In the genomic region with DNA sequence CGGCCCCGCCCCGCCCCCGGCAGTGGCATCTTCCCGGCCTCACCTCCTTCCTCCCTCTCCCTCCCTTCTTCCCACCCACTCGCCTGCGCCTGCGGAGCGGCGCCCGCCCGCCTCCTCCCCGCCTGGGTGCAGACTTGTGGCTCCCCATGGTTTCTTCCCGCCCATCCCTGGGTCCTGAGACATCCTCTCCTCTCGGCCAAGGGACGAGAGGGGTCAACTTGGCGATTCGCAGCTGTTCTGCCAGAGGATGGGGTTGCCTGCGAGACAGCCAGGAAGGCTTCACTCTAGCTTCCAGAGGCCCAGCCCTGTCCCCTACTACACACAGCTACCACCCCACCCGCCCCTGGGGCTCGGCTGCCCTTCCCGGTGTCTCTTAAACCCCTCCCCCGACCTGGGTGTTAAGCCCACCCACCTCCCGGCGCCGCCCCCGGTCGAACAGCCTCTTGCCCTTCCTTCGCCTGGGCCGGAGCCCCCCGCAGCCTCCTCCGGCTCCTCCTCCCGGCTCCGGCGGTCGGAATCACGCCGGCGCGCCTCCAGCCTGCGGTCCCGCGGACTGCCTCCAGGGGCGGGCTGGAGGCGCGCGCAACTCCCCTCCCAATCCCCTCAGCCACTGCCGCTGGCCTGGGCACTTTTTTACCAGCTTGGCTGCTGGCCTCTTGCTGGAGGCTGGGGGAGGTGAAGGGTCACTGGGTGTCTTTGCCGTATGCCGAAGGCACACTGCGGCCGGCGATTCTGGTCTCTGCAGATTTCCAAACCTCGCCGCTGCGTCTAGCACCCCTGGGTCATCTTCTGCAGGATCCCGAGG, we compare ENCODE assay signal across 1 cellular context.
TF ChIP-seq lines count a peak whose summit lies in the region.

No MANE protein-coding gene starts in this region.

TF ChIP-seq in HepG2, 621 proteins besides CTCF, POLR2A, EP300 and RAD21 (continued from another document and continues in another):
- TF ChIP-seq ZFP1 (CRISPR knock-in tag; IDR thresholded peaks at IDR 0.05) (no peak), AGO2 (optimal IDR thresholded peaks at IDR 0.05; ENCODE audit: low read depth, low read length) (peak; percentile 72), ZNF607 (CRISPR knock-in tag; IDR thresholded peaks at IDR 0.05; ENCODE audit: borderline replicate concordance) (0 out of 2 replicates have a peak, but pooled peaks have one; percentile 2), HOXA7 (CRISPR knock-in tag; IDR thresholded peaks at IDR 0.05) (no peak), NRL (CRISPR knock-in tag; IDR thresholded peaks at IDR 0.05; ENCODE audit: borderline replicate concordance) (peak; percentile 31; the same call in 1 of the 2 replicates), TBX2 (CRISPR knock-in tag; IDR thresholded peaks at IDR 0.05; ENCODE audit: borderline replicate concordance) (peak; percentile 54; the same call in 1 of the 2 replicates), ZMYM2 (CRISPR knock-in tag; IDR thresholded peaks at IDR 0.05) (peak; percentile 43; the same call in 1 of the 2 replicates), ZNF225 (CRISPR knock-in tag; IDR thresholded peaks at IDR 0.05) (no peak), CSRNP2 (CRISPR knock-in tag; conservative IDR thresholded peaks at IDR 0.05; ENCODE audit: low read depth) (no peak), SIN3A (IDR thresholded peaks at IDR 0.05; ENCODE audit: borderline replicate concordance, low read depth, low read length) (no peak), SETDB1 (CRISPR knock-in tag; IDR thresholded peaks at IDR 0.05; ENCODE audit: borderline replicate concordance) (no peak), NR3C1 (CRISPR knock-in tag; IDR thresholded peaks at IDR 0.05) (no peak), ZNF10 (CRISPR knock-in tag; IDR thresholded peaks at IDR 0.05; ENCODE audit: borderline replicate concordance, low read depth) (no peak), PITX1 (CRISPR knock-in tag; IDR thresholded peaks at IDR 0.05) (peak; percentile 16; the same call in 1 of the 2 replicates), KMT2A (CRISPR knock-in tag; IDR thresholded peaks at IDR 0.05) (peak; percentile 58), YY1 (IDR thresholded peaks at IDR 0.05; ENCODE audit: insufficient read depth, insufficient replicate concordance, low read depth, low read length) (peak; percentile 59), RXRB (CRISPR knock-in tag; IDR thresholded peaks at IDR 0.05; ENCODE audit: borderline replicate concordance) (0 out of 2 replicates have a peak, but pooled peaks have one; percentile 37), ZNF564 (CRISPR knock-in tag; IDR thresholded peaks at IDR 0.05) (0 out of 2 replicates have a peak, but pooled peaks have one; percentile 3), ZNF292 (CRISPR knock-in tag; IDR thresholded peaks at IDR 0.05; ENCODE audit: borderline replicate concordance, low read depth) (no peak), NCOA2 (CRISPR knock-in tag; IDR thresholded peaks at IDR 0.05) (no peak), ZSCAN29 (CRISPR knock-in tag; conservative IDR thresholded peaks at IDR 0.05) (no peak), ZNF749 (CRISPR knock-in tag; IDR thresholded peaks at IDR 0.05; ENCODE audit: borderline replicate concordance) (no peak), PCBP1 (IDR thresholded peaks at IDR 0.05; ENCODE audit: borderline replicate concordance, low read depth, low read length) (0 out of 2 replicates have a peak, but pooled peaks have one; percentile 48), MXI1 (IDR thresholded peaks at IDR 0.05; ENCODE audit: borderline replicate concordance, low read depth, low read length) (peak; percentile 58; the same call in 1 of the 3 replicates), ZNF350 (CRISPR knock-in tag; IDR thresholded peaks at IDR 0.05; ENCODE audit: borderline replicate concordance, low read depth) (peak; percentile 46; the same call in 1 of the 2 replicates), KMT2B (CRISPR knock-in tag; IDR thresholded peaks at IDR 0.05) (peak; percentile 34; the same call in 1 of the 2 replicates), ZNF761 (CRISPR knock-in tag; conservative IDR thresholded peaks at IDR 0.05) (peak; percentile 76; the same call in 1 of the 2 replicates), HIVEP1 (CRISPR knock-in tag; IDR thresholded peaks at IDR 0.05) (peak; percentile 39; the same call in 1 of the 2 replicates), CHCHD3 (CRISPR knock-in tag; IDR thresholded peaks at IDR 0.05) (no peak), DMAP1 (CRISPR knock-in tag; IDR thresholded peaks at IDR 0.05) (no peak), TARDBP (CRISPR knock-in tag; IDR thresholded peaks at IDR 0.05) (0 out of 2 replicates have a peak, but pooled peaks have one; percentile 19), LCORL (IDR thresholded peaks at IDR 0.05) (no peak), LCORL (CRISPR knock-in tag; IDR thresholded peaks at IDR 0.05) (peak; percentile 37), POLR2AphosphoS5 (IDR thresholded peaks at IDR 0.05; ENCODE audit: low read depth, low read length) (peak; percentile 63), MXD4 (CRISPR knock-in tag; IDR thresholded peaks at IDR 0.05) (peak; percentile 17; the same call in 1 of the 2 replicates), ZEB1 (IDR thresholded peaks at IDR 0.05; ENCODE audit: insufficient replicate concordance, low read depth) (peak; percentile 3), MYC (CRISPR knock-in tag; IDR thresholded peaks at IDR 0.05; ENCODE audit: borderline replicate concordance) (0 out of 2 replicates have a peak, but pooled peaks have one; percentile 12), ZNF431 (CRISPR knock-in tag; IDR thresholded peaks at IDR 0.05; ENCODE audit: borderline replicate concordance, low read depth) (no peak), JUND (CRISPR knock-in tag; IDR thresholded peaks at IDR 0.05) (no peak), ZNF230 (CRISPR knock-in tag; IDR thresholded peaks at IDR 0.05) (peak; percentile 59), SKI (IDR thresholded peaks at IDR 0.05; ENCODE audit: partially characterized antibody) (peak; percentile 29), ZNF772 (CRISPR knock-in tag; IDR thresholded peaks at IDR 0.05) (peak; percentile 24; the same call in 1 of the 2 replicates), ZNF816 (CRISPR knock-in tag; IDR thresholded peaks at IDR 0.05; ENCODE audit: borderline replicate concordance) (peak; percentile 68; the same call in 1 of the 2 replicates), ZFX (CRISPR knock-in tag; IDR thresholded peaks at IDR 0.05; ENCODE audit: low read depth) (peak; percentile 58), ZNF326 (CRISPR knock-in tag; IDR thresholded peaks at IDR 0.05; ENCODE audit: borderline replicate concordance) (no peak), ZBTB14 (CRISPR knock-in tag; IDR thresholded peaks at IDR 0.05) (peak; percentile 26; the same call in 1 of the 2 replicates), KDM5A (IDR thresholded peaks at IDR 0.05; ENCODE audit: borderline replicate concordance, low read length) (peak; percentile 31; the same call in 1 of the 2 replicates), CCDC6 (CRISPR knock-in tag; IDR thresholded peaks at IDR 0.05) (peak; percentile 43; the same call in 1 of the 2 replicates)
- TF ChIP-seq, protein P1, sequence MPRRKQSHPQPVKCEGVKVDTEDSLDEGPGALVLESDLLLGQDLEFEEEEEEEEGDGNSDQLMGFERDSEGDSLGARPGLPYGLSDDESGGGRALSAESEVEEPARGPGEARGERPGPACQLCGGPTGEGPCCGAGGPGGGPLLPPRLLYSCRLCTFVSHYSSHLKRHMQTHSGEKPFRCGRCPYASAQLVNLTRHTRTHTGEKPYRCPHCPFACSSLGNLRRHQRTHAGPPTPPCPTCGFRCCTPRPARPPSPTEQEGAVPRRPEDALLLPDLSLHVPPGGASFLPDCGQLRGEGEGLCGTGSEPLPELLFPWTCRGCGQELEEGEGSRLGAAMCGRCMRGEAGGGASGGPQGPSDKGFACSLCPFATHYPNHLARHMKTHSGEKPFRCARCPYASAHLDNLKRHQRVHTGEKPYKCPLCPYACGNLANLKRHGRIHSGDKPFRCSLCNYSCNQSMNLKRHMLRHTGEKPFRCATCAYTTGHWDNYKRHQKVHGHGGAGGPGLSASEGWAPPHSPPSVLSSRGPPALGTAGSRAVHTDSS (CRISPR knock-in tag; conservative IDR thresholded peaks at IDR 0.05): no peak
- TF ChIP-seq, protein P2, sequence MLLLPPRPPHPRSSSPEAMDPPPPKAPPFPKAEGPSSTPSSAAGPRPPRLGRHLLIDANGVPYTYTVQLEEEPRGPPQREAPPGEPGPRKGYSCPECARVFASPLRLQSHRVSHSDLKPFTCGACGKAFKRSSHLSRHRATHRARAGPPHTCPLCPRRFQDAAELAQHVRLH (CRISPR knock-in tag; IDR thresholded peaks at IDR 0.05; ENCODE audit: borderline replicate concordance, low read depth): no peak
- TF ChIP-seq, protein P3, sequence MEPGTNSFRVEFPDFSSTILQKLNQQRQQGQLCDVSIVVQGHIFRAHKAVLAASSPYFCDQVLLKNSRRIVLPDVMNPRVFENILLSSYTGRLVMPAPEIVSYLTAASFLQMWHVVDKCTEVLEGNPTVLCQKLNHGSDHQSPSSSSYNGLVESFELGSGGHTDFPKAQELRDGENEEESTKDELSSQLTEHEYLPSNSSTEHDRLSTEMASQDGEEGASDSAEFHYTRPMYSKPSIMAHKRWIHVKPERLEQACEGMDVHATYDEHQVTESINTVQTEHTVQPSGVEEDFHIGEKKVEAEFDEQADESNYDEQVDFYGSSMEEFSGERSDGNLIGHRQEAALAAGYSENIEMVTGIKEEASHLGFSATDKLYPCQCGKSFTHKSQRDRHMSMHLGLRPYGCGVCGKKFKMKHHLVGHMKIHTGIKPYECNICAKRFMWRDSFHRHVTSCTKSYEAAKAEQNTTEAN (CRISPR knock-in tag; conservative IDR thresholded peaks at IDR 0.05): no peak
- TF ChIP-seq, protein P4, sequence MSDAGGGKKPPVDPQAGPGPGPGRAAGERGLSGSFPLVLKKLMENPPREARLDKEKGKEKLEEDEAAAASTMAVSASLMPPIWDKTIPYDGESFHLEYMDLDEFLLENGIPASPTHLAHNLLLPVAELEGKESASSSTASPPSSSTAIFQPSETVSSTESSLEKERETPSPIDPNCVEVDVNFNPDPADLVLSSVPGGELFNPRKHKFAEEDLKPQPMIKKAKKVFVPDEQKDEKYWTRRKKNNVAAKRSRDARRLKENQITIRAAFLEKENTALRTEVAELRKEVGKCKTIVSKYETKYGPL (CRISPR knock-in tag; IDR thresholded peaks at IDR 0.05): no peak
- TF ChIP-seq, protein P5, sequence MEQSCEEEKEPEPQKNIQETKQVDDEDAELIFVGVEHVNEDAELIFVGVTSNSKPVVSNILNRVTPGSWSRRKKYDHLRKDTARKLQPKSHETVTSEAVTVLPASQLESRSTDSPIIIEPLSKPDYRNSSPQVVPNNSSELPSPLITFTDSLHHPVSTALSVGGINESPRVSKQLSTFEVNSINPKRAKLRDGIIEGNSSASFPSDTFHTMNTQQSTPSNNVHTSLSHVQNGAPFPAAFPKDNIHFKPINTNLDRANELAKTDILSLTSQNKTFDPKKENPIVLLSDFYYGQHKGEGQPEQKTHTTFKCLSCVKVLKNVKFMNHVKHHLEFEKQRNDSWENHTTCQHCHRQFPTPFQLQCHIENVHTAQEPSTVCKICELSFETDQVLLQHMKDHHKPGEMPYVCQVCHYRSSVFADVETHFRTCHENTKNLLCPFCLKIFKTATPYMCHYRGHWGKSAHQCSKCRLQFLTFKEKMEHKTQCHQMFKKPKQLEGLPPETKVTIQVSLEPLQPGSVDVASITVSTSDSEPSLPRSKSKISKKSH (CRISPR knock-in tag; IDR thresholded peaks at IDR 0.05; ENCODE audit: borderline replicate concordance): no peak
- TF ChIP-seq, protein P6, sequence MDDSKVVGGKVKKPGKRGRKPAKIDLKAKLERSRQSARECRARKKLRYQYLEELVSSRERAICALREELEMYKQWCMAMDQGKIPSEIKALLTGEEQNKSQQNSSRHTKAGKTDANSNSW (CRISPR knock-in tag; IDR thresholded peaks at IDR 0.05; ENCODE audit: borderline replicate concordance): no peak
- TF ChIP-seq, protein P7, sequence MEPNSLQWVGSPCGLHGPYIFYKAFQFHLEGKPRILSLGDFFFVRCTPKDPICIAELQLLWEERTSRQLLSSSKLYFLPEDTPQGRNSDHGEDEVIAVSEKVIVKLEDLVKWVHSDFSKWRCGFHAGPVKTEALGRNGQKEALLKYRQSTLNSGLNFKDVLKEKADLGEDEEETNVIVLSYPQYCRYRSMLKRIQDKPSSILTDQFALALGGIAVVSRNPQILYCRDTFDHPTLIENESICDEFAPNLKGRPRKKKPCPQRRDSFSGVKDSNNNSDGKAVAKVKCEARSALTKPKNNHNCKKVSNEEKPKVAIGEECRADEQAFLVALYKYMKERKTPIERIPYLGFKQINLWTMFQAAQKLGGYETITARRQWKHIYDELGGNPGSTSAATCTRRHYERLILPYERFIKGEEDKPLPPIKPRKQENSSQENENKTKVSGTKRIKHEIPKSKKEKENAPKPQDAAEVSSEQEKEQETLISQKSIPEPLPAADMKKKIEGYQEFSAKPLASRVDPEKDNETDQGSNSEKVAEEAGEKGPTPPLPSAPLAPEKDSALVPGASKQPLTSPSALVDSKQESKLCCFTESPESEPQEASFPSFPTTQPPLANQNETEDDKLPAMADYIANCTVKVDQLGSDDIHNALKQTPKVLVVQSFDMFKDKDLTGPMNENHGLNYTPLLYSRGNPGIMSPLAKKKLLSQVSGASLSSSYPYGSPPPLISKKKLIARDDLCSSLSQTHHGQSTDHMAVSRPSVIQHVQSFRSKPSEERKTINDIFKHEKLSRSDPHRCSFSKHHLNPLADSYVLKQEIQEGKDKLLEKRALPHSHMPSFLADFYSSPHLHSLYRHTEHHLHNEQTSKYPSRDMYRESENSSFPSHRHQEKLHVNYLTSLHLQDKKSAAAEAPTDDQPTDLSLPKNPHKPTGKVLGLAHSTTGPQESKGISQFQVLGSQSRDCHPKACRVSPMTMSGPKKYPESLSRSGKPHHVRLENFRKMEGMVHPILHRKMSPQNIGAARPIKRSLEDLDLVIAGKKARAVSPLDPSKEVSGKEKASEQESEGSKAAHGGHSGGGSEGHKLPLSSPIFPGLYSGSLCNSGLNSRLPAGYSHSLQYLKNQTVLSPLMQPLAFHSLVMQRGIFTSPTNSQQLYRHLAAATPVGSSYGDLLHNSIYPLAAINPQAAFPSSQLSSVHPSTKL (CRISPR knock-in tag; IDR thresholded peaks at IDR 0.05): peak; percentile 27; the same call in 1 of the 2 replicates
